In the genomic region with DNA sequence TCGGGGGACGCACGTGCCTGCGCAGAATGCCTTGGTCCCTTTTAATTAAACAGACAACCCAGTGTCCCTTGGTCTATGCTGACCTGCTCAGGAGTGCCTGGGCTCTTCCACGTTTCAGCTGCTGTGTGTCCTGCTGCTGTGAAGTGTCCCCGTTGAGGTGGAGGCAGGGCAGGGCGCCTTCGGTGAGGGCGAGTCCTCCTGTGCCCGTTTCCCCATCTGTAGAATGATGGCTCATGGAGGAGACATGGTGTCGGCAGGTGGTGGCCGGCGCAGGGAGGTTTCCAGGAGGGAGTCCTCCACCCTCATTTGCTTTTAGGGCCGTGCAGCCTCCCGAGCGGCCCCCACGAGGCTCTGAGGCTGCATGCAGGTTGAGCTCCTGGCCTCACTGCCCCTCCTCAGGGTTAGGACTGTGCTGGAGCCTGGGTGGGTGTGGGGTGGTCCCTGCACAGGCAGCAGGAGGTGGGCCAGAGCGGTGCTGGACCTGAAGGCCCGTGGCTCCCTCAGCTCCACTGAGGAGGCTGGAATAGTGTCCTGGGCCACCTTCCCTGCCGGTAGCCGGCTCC, we compare ENCODE assay signal across 1 cellular context.
TF ChIP-seq lines count a peak whose summit lies in the region.

No MANE protein-coding gene starts in this region.

TF ChIP-seq in HepG2, 621 proteins besides CTCF, POLR2A, EP300 and RAD21:
- TF ChIP-seq SP1 (IDR thresholded peaks at IDR 0.05) (no peak), SP1 (CRISPR knock-in tag; IDR thresholded peaks at IDR 0.05) (no peak), RBFOX2 (IDR thresholded peaks at IDR 0.05; ENCODE audit: low read depth, low read length) (0 out of 2 replicates have a peak, but pooled peaks have one; percentile 2)
